Comparison of ENCODE assay signal across 2 cellular contexts in genomic region chr19:2454199-2454961, GRCh38.
TF ChIP-seq lines count a peak whose summit lies in the region.

No MANE protein-coding gene starts in this region.

TF ChIP-seq in IMR-90, 13 proteins besides CTCF, POLR2A, EP300 and RAD21:
- TF ChIP-seq NFE2L2 (IDR thresholded peaks at IDR 0.05; ENCODE audit: low read depth, low read length): no peak
- no peak for TF ChIP-seq MXI1 (IDR thresholded peaks at IDR 0.05; ENCODE audit: borderline replicate concordance, low read depth, low read length)
- no peak for TF ChIP-seq SMC3 (IDR thresholded peaks at IDR 0.05; ENCODE audit: low read depth, low read length)
- TF ChIP-seq RCOR1 (IDR thresholded peaks at IDR 0.05; ENCODE audit: insufficient replicate concordance, low read length): no peak

TF ChIP-seq in GM12878, 131 proteins besides CTCF, POLR2A, EP300 and RAD21:
- TF ChIP-seq DPF2 (IDR thresholded peaks at IDR 0.05) (no peak), MYC (IDR thresholded peaks at IDR 0.05; ENCODE audit: insufficient read depth, insufficient read length, insufficient replicate concordance, low read length, severe bottlenecking) (no peak), STAT1 (conservative IDR thresholded peaks at IDR 0.05) (no peak), RFX5 (IDR thresholded peaks at IDR 0.05; ENCODE audit: low read depth, low read length) (no peak), MYB (IDR thresholded peaks at IDR 0.05; ENCODE audit: borderline replicate concordance, low read depth, low read length) (no peak), ZNF207 (IDR thresholded peaks at IDR 0.05; ENCODE audit: borderline replicate concordance) (no peak), PAX8 (IDR thresholded peaks at IDR 0.05) (no peak), ZNF217 (IDR thresholded peaks at IDR 0.05) (no peak), STAT3 (IDR thresholded peaks at IDR 0.05; ENCODE audit: low read depth, low read length) (no peak), RAD51 (IDR thresholded peaks at IDR 0.05) (no peak), SUZ12 (IDR thresholded peaks at IDR 0.05; ENCODE audit: unreplicated experiment) (no peak), IRF3 (IDR thresholded peaks at IDR 0.05) (no peak), POLR2AphosphoS5 (IDR thresholded peaks at IDR 0.05; ENCODE audit: low read length) (no peak), BACH1 (IDR thresholded peaks at IDR 0.05; ENCODE audit: borderline replicate concordance) (no peak), ZNF622 (IDR thresholded peaks at IDR 0.05) (no peak), EZH2 (IDR thresholded peaks at IDR 0.05; ENCODE audit: borderline replicate concordance, control insufficient read depth, low read depth, low read length) (no peak), ESRRA (IDR thresholded peaks at IDR 0.05; ENCODE audit: low read length) (no peak), NR2F1 (conservative IDR thresholded peaks at IDR 0.05) (no peak)
- TF ChIP-seq, protein P1, sequence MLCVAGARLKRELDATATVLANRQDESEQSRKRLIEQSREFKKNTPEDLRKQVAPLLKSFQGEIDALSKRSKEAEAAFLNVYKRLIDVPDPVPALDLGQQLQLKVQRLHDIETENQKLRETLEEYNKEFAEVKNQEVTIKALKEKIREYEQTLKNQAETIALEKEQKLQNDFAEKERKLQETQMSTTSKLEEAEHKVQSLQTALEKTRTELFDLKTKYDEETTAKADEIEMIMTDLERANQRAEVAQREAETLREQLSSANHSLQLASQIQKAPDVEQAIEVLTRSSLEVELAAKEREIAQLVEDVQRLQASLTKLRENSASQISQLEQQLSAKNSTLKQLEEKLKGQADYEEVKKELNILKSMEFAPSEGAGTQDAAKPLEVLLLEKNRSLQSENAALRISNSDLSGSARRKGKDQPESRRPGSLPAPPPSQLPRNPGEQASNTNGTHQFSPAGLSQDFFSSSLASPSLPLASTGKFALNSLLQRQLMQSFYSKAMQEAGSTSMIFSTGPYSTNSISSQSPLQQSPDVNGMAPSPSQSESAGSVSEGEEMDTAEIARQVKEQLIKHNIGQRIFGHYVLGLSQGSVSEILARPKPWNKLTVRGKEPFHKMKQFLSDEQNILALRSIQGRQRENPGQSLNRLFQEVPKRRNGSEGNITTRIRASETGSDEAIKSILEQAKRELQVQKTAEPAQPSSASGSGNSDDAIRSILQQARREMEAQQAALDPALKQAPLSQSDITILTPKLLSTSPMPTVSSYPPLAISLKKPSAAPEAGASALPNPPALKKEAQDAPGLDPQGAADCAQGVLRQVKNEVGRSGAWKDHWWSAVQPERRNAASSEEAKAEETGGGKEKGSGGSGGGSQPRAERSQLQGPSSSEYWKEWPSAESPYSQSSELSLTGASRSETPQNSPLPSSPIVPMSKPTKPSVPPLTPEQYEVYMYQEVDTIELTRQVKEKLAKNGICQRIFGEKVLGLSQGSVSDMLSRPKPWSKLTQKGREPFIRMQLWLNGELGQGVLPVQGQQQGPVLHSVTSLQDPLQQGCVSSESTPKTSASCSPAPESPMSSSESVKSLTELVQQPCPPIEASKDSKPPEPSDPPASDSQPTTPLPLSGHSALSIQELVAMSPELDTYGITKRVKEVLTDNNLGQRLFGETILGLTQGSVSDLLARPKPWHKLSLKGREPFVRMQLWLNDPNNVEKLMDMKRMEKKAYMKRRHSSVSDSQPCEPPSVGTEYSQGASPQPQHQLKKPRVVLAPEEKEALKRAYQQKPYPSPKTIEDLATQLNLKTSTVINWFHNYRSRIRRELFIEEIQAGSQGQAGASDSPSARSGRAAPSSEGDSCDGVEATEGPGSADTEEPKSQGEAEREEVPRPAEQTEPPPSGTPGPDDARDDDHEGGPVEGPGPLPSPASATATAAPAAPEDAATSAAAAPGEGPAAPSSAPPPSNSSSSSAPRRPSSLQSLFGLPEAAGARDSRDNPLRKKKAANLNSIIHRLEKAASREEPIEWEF (IDR thresholded peaks at IDR 0.05; ENCODE audit: insufficient replicate concordance, low read depth, low read length): no peak
- TF ChIP-seq, protein P2, sequence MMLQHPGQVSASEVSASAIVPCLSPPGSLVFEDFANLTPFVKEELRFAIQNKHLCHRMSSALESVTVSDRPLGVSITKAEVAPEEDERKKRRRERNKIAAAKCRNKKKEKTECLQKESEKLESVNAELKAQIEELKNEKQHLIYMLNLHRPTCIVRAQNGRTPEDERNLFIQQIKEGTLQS (IDR thresholded peaks at IDR 0.05; ENCODE audit: borderline replicate concordance, extremely low read depth, low read depth, low read length): no peak
